ENCODE assay signal across 13 cellular contexts in the genomic region with DNA sequence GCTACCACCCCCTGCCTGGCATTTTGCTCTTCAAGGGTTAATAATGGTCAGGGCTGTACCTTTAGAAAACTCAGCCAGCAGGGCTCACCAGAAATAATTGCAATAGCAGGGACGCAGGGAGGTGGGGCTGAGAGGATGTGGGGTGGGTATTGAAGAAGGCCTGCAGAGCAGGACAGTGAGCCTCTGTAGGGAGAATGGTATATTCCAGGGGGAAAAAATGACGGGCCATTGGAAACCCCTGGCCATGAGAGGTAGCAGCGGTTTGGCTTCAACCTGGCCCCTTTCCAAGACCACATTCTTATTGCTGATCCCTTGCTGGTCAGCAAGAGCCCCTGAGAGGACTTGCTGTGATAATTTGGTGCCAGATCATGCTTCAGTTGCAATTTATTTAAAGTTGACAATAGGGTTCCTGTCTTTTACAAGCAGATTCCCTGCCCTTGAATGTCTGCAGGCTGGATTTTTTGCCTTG. TPM values are rescaled to one million over a fixed set of nuclear protein-coding genes. Genes with fewer than 3 reads are reported as not detected.
A peak's percentile ranks its signal among the peaks of the same experiment; 100 is the strongest.
DNase-seq lines count a peak whose midpoint lies in the region; ATAC-seq, FAIRE-seq and TF ChIP-seq lines count a peak whose summit lies in the region.
"Had no signal": no experiment of that assay in that cellular context is flagged by ENCODE, and none has a peak within 500 bp of the region (broad histone marks: within the 10 kb centered on the region; RNA-seq: fewer than 3 reads in every experiment).

No MANE protein-coding gene starts in this region.

- H4K20me1 ChIP-seq in H9 (ENCODE audit: control insufficient read depth, insufficient read depth, insufficient read length), result no peaks in the 10 kb centered on the region
- no peaks in the 10 kb centered on the region for H4K20me1 ChIP-seq in H1 (replicated peaks in 1 of 2; ENCODE audit: control insufficient read depth in 1 of 2, insufficient read depth in 2 of 2, low read length in 2 of 2)

- H3K14ac ChIP-seq in H9 (ENCODE audit: insufficient read depth, low read length) (no peak overlapping the region), H1 (ENCODE audit: insufficient read length) (no peak overlapping the region)

- H3K79me2 ChIP-seq in H9 (ENCODE audit: insufficient read depth, low read length) (no peaks in the 10 kb centered on the region), H1 (ENCODE audit: control insufficient read depth in 1 of 2, insufficient read depth in 2 of 2, low read length in 2 of 2) (no peaks in the 10 kb centered on the region)

- H3K9me3 Mint-ChIP-seq in H9, result peaks cover 0 to 8% of the 10 kb centered on the region in 2 experiments; a peak in 2 of 5 replicates

- H2AK5ac ChIP-seq in H9 (ENCODE audit: insufficient read length, low read length) (no peak overlapping the region), H1 (ENCODE audit: low read depth, low read length) (no peak overlapping the region)

- H3K27me3 ChIP-seq in H9 (ENCODE audit: insufficient read depth, low read length) (no peaks in the 10 kb centered on the region), H1 (replicated peaks in 1 of 4; ENCODE audit: control insufficient read depth in 3 of 4, extremely low read depth in 1 of 4, insufficient read depth in 3 of 4, low read length in 3 of 4) (no peaks in the 10 kb centered on the region)
- H3K27me3 ChIP-seq: breast epithelium had no signal

- H3K36me3 ChIP-seq in H1 (ENCODE audit: control insufficient read depth in 2 of 4, insufficient read depth in 4 of 4, low read length in 3 of 4), result no peaks in the 10 kb centered on the region
- H3K36me3 ChIP-seq: breast epithelium, thoracic aorta had no signal

- TF ChIP-seq CTCF in H9 (conservative IDR thresholded peaks at IDR 0.05) (no peak), H1 (IDR thresholded peaks at IDR 0.05; ENCODE audit: control extremely low read depth in 1 of 3, insufficient read depth in 1 of 3, low read depth in 1 of 3, low read length in 3 of 3) (no peak)

- no peak for TF ChIP-seq EP300 in H1 (IDR thresholded peaks at IDR 0.05; ENCODE audit: borderline replicate concordance in 1 of 2, low read depth in 2 of 2, low read length in 2 of 2)

- H4K8ac ChIP-seq in H9 (replicated peaks; ENCODE audit: insufficient read length, low read depth, low read length), result no peak overlapping the region
- no peak overlapping the region for H4K8ac ChIP-seq in H1 (ENCODE audit: extremely low read depth, insufficient read depth, low read length)

- no peak overlapping the region for H3K23ac ChIP-seq in H9 (ENCODE audit: insufficient read length, low read depth, low read length)
- no peak overlapping the region for H3K23ac ChIP-seq in H1 (ENCODE audit: insufficient read length)

- peaks cover 0 to 6% (median 2%) of the 10 kb centered on the region in 3 experiments; a peak in 3 of 7 replicates for H3K36me3 Mint-ChIP-seq in H9 (ENCODE audit: insufficient read depth in 1 of 3, low read depth in 3 of 3)

- H2AFZ ChIP-seq in H9 (ENCODE audit: low read length), result no peak overlapping the region
- H2AFZ ChIP-seq in H1 (ENCODE audit: low read length), result no peak overlapping the region

- H3K79me1 ChIP-seq in H9 (ENCODE audit: insufficient read depth, low read depth, low read length, poor library complexity, severe bottlenecking) (no peaks in the 10 kb centered on the region), H1 (ENCODE audit: low read depth, low read length) (no peaks in the 10 kb centered on the region)

- H4K91ac ChIP-seq in H9 (ENCODE audit: insufficient read length, low read depth, low read length) (no peak overlapping the region), H1 (replicated peaks; ENCODE audit: insufficient read length, low read length) (no peak overlapping the region)

- ATAC-seq in HG02610 (IDR thresholded peaks at IDR 0.05; ENCODE audit: unreplicated experiment) (no peak), HG02588 (IDR thresholded peaks at IDR 0.05; ENCODE audit: unreplicated experiment) (no peak), GM18873 (IDR thresholded peaks at IDR 0.05; ENCODE audit: low FRiP score, unreplicated experiment) (no peak)

- DNase-seq in A172 (ENCODE audit: low spot score) (peak; percentile 49), H9 (peak; percentile 66), NCI-H748 (lab: John Stamatoyannopoulos, UW; ENCODE audit: unreplicated experiment) (peak; percentile 93), H1 (ENCODE audit: low read depth in 1 of 2, low spot score in 2 of 2) (peak in 1 of 2 experiments; percentile 52), GM19239 (ENCODE audit: insufficient read length, low spot score) (no peak)
- DNase-seq: AML-193 had no signal

- WGBS in H9 (ENCODE audit: extremely low coverage, insufficient read length, low lambda C conversion rate), result no CpG with 5 or more reads among the region's 3 CpGs
- 28% methylated on average over 3 of the region's 3 CpGs; no CpG with 5 or more reads in 1 of the 2 experiments for WGBS in H1 (ENCODE audit: extremely low coverage in 1 of 2, insufficient coverage in 1 of 2, insufficient read length in 1 of 2, insufficient replicate concordance in 2 of 2, low coverage in 1 of 2, low lambda C conversion rate in 2 of 2, missing lambda C conversion rate in 1 of 2), 2 experiments

- H3T11ph ChIP-seq in H9 (ENCODE audit: low read length), result no peak overlapping the region

- H4K5ac ChIP-seq in H9 (ENCODE audit: insufficient read length, low read depth, low read length) (no peak overlapping the region), H1 (ENCODE audit: insufficient read length, low read depth, low read length) (no peak overlapping the region)

- H2BK5ac ChIP-seq in H9 (ENCODE audit: insufficient read length, low read length) (no peak overlapping the region), H1 (ENCODE audit: low read depth, low read length) (no peak overlapping the region)

- H3K9me3 ChIP-seq in H9 (ENCODE audit: control insufficient read depth, low read depth, low read length), result no peaks in the 10 kb centered on the region
- no peaks in the 10 kb centered on the region for H3K9me3 ChIP-seq in H1 (ENCODE audit: insufficient read depth in 2 of 2, low read depth in 1 of 2, low read length in 1 of 2)
- H3K9me3 ChIP-seq: breast epithelium, thoracic aorta had no signal

- no peak overlapping the region for H3K4me3 ChIP-seq in H1 (ENCODE audit: extremely low read depth in 1 of 4, insufficient read depth in 2 of 4, low read depth in 3 of 4, low read length in 4 of 4)
- H3K4me3 ChIP-seq: breast epithelium, thoracic aorta had no signal

- H3K4ac ChIP-seq in H9 (ENCODE audit: low read depth, low read length), result no peak overlapping the region
- H3K4ac ChIP-seq in H1 (replicated peaks; ENCODE audit: insufficient read length, low read depth, low read length), result no peak overlapping the region

- no peak overlapping the region for H3K27ac ChIP-seq in H9 (ENCODE audit: insufficient read length, low read depth, low read length)
- H3K27ac ChIP-seq in H1 (ENCODE audit: low read depth, low read length), result no peak overlapping the region
- H3K27ac ChIP-seq: thoracic aorta had no signal

- peaks cover 34 to 35% of the 10 kb centered on the region in 2 experiments for H3K4me1 Mint-ChIP-seq in H9

- H3K27ac Mint-ChIP-seq in H9, result peak overlapping the region in 2 of 3 experiments; percentile 33 to 86; a peak in 4 of 7 replicates
- H3K27ac Mint-ChIP-seq: progenitor cell of endocrine pancreas had no signal

- TF ChIP-seq RAD21 in H1 (IDR thresholded peaks at IDR 0.05 in 1 of 2, conservative IDR thresholded peaks at IDR 0.05 in 1 of 2; ENCODE audit: low read depth in 2 of 2, low read length in 2 of 2), result no peak

- H2BK120ac ChIP-seq in H9 (ENCODE audit: low read depth, low read length, poor library complexity, severe bottlenecking), result no peak overlapping the region
- H2BK120ac ChIP-seq in H1 (replicated peaks; ENCODE audit: low read depth, low read length), result no peak overlapping the region

- H2BK12ac ChIP-seq in H9 (ENCODE audit: insufficient read length, low read depth, low read length), result no peak overlapping the region
- H2BK12ac ChIP-seq in H1 (ENCODE audit: low read depth, low read length), result no peak overlapping the region

- POLR2A ChIA-PET in H1 (lab: Charles Lee; ENCODE audit: partially characterized antibody), result interaction anchor here (2.1 kb wide), 1 partner anchor 9 kb away, joined by 6 read pairs; no protein-coding TSS in a partner anchor

- H3K56ac ChIP-seq in H9 (ENCODE audit: insufficient read length, low read depth, low read length) (no peak overlapping the region), H1 (replicated peaks; ENCODE audit: insufficient read length, low read depth, low read length) (no peak overlapping the region)

- TF ChIP-seq POLR2A in H1 (IDR thresholded peaks at IDR 0.05; ENCODE audit: control extremely low read depth in 1 of 2, low read depth in 2 of 2, low read length in 2 of 2), result no peak

- H2BK15ac ChIP-seq in H9 (ENCODE audit: low read depth, low read length), result no peak overlapping the region
- no peak overlapping the region for H2BK15ac ChIP-seq in H1 (ENCODE audit: low read length)

- no peaks in the 10 kb centered on the region; the same call in 1 of the 2 replicates for H3K4me1 ChIP-seq in H9 (ENCODE audit: insufficient read depth, low read length)
- peaks cover 0 to 15% (median 8%) of the 10 kb centered on the region in 4 experiments; a peak in 4 of 7 replicates for H3K4me1 ChIP-seq in H1 (replicated peaks in 1 of 4; ENCODE audit: control insufficient read depth in 3 of 4, insufficient read depth in 4 of 4, low read length in 3 of 4)
- H3K4me1 ChIP-seq: breast epithelium had no signal

- H2BK20ac ChIP-seq in H9 (ENCODE audit: low read depth, low read length, poor library complexity, severe bottlenecking) (no peak overlapping the region), H1 (ENCODE audit: low read length) (no peak overlapping the region)

- FAIRE-seq in H1 (lab: Jason Lieb, UNC) (no peak), GM19239 (lab: Jason Lieb, UNC) (no peak)
- FAIRE-seq: TTC549 had no signal

- H3K18ac ChIP-seq in H9 (ENCODE audit: insufficient read length, low read depth, low read length) (no peak overlapping the region), H1 (ENCODE audit: extremely low read depth, low read length) (peak overlapping the region; percentile 72)

- H3K4me2 ChIP-seq in H9 (ENCODE audit: insufficient read depth, insufficient read length, low read length) (no peak overlapping the region), H1 (ENCODE audit: insufficient read depth in 1 of 2, low read depth in 2 of 2, low read length in 2 of 2) (no peak overlapping the region; a peak in 1 of 4 replicates)

- H3K23me2 ChIP-seq in H9 (ENCODE audit: insufficient read length, low read depth, low read length, poor library complexity, severe bottlenecking) (no peaks in the 10 kb centered on the region), H1 (ENCODE audit: low read depth, low read length) (no peaks in the 10 kb centered on the region)

- CTCF ChIA-PET in H1 (lab: Charles Lee; ENCODE audit: partially characterized antibody), result interaction anchor here (1.0 to 1.6 kb wide), 4 partner anchors 9 to 75 kb away, joined by 4 to 6 read pairs (median 5); no protein-coding TSS in a partner anchor

- H3K9ac ChIP-seq in H9 (ENCODE audit: extremely low read depth, insufficient read length, low read length), result no peak overlapping the region
- H3K9ac ChIP-seq in H1 (replicated peaks in 1 of 4; ENCODE audit: extremely low read depth in 1 of 4, low read depth in 3 of 4, low read length in 3 of 4), result no peak overlapping the region

- no peaks in the 10 kb centered on the region; the same call in 1 of the 2 replicates for H3K27me3 Mint-ChIP-seq in H9 (ENCODE audit: low read depth)
- H3K27me3 Mint-ChIP-seq: progenitor cell of endocrine pancreas had no signal

- peak overlapping the region in 1 of 2 experiments; percentile 12; a peak in 1 of 5 replicates for H3K4me3 Mint-ChIP-seq in H9

RNA-seq across cellular contexts. Expression of gene CTNNA1, which starts 36.7 kb away (rescaled TPM):
- total RNA-seq in A172 (2014; rRNA removed; shearing (Covaris generic)), result 369 and 401 TPM in 2 replicates
- 354 and 378 TPM in 2 replicates for total RNA-seq in H9 (2021)
- total RNA-seq in H1 (2021; fragmentation: NEBNext Ultra II Directional; extraction: Animal tissue kit (Norgen Biotek cat#: 25700)), result 302 and 349 TPM in 2 replicates
- 115 and 124 TPM in 2 replicates for polyA plus RNA-seq in H1 (2011; rRNA removed)
- polyA plus RNA-seq in H1 (2011; cell fraction: cytosol; rRNA removed), result 159 TPM
- 239 TPM for polyA plus RNA-seq in H1 (2011; cell fraction: nucleus; rRNA removed)
- 239 to 268 TPM (median 258 TPM) in 4 replicates for polyA plus RNA-seq in H1 (2012, experiment 1 of 2)
- 40.4 TPM for polyA plus RNA-seq in H1 (2012, experiment 2 of 2)
- polyA plus RNA-seq in H1 (2013, experiment 1 of 2), result 134 TPM
- 131 TPM for polyA plus RNA-seq in H1 (2013, experiment 2 of 2)
- 165 and 188 TPM in 2 replicates for polyA minus RNA-seq in H1 (2011; rRNA and poly(A)+ RNA removed)
- polyA minus RNA-seq in H1 (2011; cell fraction: cytosol; rRNA and poly(A)+ RNA removed), result 179 TPM
- polyA minus RNA-seq in H1 (2011; cell fraction: nucleus; rRNA and poly(A)+ RNA removed), result 114 TPM
